Comparison of ENCODE assay signal across 15 cellular contexts in genomic region chr16:87174061-87174460, GRCh38.
DNase-seq lines count a peak whose midpoint lies in the region; ATAC-seq and TF ChIP-seq lines count a peak whose summit lies in the region.
"Had no signal": no experiment of that assay in that cellular context is flagged by ENCODE, and none has a peak within 500 bp of the region (broad histone marks: within the 10 kb centered on the region; RNA-seq: fewer than 3 reads in every experiment).

No MANE protein-coding gene starts in this region.

- POLR2A ChIA-PET in IMR-90 (lab: Charles Lee; ENCODE audit: unreplicated experiment), result no interaction called here

- peaks cover under 1% of the 10 kb centered on the region; the same call in 1 of the 2 replicates for H3K9me1 ChIP-seq in IMR-90 (ENCODE audit: insufficient read depth, low read length)

- peak overlapping the region; percentile 39 for H2AK9ac ChIP-seq in IMR-90 (replicated peaks; ENCODE audit: low read depth, low read length, poor library complexity)

- H2BK5ac ChIP-seq in IMR-90 (ENCODE audit: low read depth, low read length, poor library complexity, severe bottlenecking), result no peak overlapping the region
- H2BK5ac ChIP-seq in trophoblast cell (ENCODE audit: low read depth, low read length, poor library complexity), result no peak overlapping the region

- no peak for TF ChIP-seq CTCF in IMR-90 (conservative IDR thresholded peaks at IDR 0.05; ENCODE audit: low read depth, low read length)
- TF ChIP-seq CTCF in nephron progenitor cell (IDR thresholded peaks at IDR 0.05), result no peak
- no peak for TF ChIP-seq CTCF in suprapubic skin (IDR thresholded peaks at IDR 0.05)
- TF ChIP-seq CTCF in ascending aorta (IDR thresholded peaks at IDR 0.05), result no peak

- H3K4me3 ChIP-seq in IMR-90 (ENCODE audit: insufficient read depth, low read depth, low read length), result no peak overlapping the region
- H3K4me3 ChIP-seq in trophoblast cell (ENCODE audit: low read depth, low read length), result no peak overlapping the region
- H3K4me3 ChIP-seq in suprapubic skin, result no peak overlapping the region
- no peak overlapping the region for H3K4me3 ChIP-seq in ascending aorta
- H3K4me3 ChIP-seq: HAP-1 had no signal

- dilution Hi-C loops in IMR-90 (cut with HindIII; ENCODE audit: low sequenced_read_pairs, unreplicated experiment), result no loop called here

- H3K4me3 Mint-ChIP-seq in nephron progenitor cell, result no peak overlapping the region
- H3K4me3 Mint-ChIP-seq: HFFc6 had no signal

- ATAC-seq in IMR-90 (ENCODE audit: low read depth) (no peak), GM21786 (IDR thresholded peaks at IDR 0.05; ENCODE audit: unreplicated experiment) (no peak)

- no peak for TF ChIP-seq EP300 in suprapubic skin (IDR thresholded peaks at IDR 0.05)

- intact Hi-C loops in IMR-90 (cut with micrococcal nuclease), result no loop called here
- intact Hi-C loops in ascending aorta (cut with DNase I), result no loop called here

- in situ Hi-C loops in IMR-90 (cut with MboI; ENCODE audit: low sequenced_read_pairs), result no loop called here

- no TSS peak for BruUV-seq in IMR-90 (replicated peaks; lab: Mats Ljungman, UMichigan)

- H2BK120ac ChIP-seq in IMR-90 (ENCODE audit: low read depth, low read length), result no peak overlapping the region
- no peak overlapping the region for H2BK120ac ChIP-seq in trophoblast cell (ENCODE audit: insufficient read depth, low read length, poor library complexity)

- H3K4me2 ChIP-seq in IMR-90 (ENCODE audit: low read depth, low read length), result no peak overlapping the region
- no peak overlapping the region for H3K4me2 ChIP-seq in trophoblast cell (ENCODE audit: low read length)

- CTCF ChIA-PET in IMR-90 (lab: Yijun Ruan, JAX), result no interaction called here

- H2AK5ac ChIP-seq in IMR-90 (ENCODE audit: low read depth, low read length), result no peak overlapping the region
- H2AK5ac ChIP-seq in trophoblast cell (ENCODE audit: low read length), result peak overlapping the region; percentile 7

- H2BK20ac ChIP-seq in IMR-90 (ENCODE audit: low read depth, low read length), result no peak overlapping the region

- H3K27ac ChIP-seq in IMR-90 (ENCODE audit: insufficient read depth, low read length) (no peak overlapping the region), trophoblast cell (ENCODE audit: low read depth, low read length) (no peak overlapping the region), suprapubic skin (no peak overlapping the region), ascending aorta (no peak overlapping the region)

- no peak for TF ChIP-seq RAD21 in IMR-90 (IDR thresholded peaks at IDR 0.05; ENCODE audit: low read length)

- no peaks in the 10 kb centered on the region for H3K9me3 Mint-ChIP-seq in nephron progenitor cell
- H3K9me3 Mint-ChIP-seq: HFFc6 had no signal

- no peaks in the 10 kb centered on the region for H4K20me1 ChIP-seq in IMR-90 (ENCODE audit: insufficient read depth, low read length)

- H3K79me1 ChIP-seq in IMR-90 (ENCODE audit: low read depth in 1 of 2, low read length in 2 of 2), result no peaks in the 10 kb centered on the region
- H3K79me1 ChIP-seq in trophoblast cell (ENCODE audit: low read length), result peaks cover 3% of the 10 kb centered on the region

- H3K14ac ChIP-seq in IMR-90 (replicated peaks; ENCODE audit: low read depth, low read length) (no peak overlapping the region), trophoblast cell (ENCODE audit: low read length) (no peak overlapping the region)

- H3K27me3 Mint-ChIP-seq in nephron progenitor cell (ENCODE audit: low read depth, poor library complexity), result peaks cover 4% of the 10 kb centered on the region

- peak overlapping the region; percentile 61 for H3K27ac Mint-ChIP-seq in nephron progenitor cell
- H3K27ac Mint-ChIP-seq: HFFc6 had no signal

- H3K4me1 ChIP-seq in IMR-90 (ENCODE audit: control insufficient read depth, insufficient read depth, low read length) (peaks cover 4% of the 10 kb centered on the region; the same call in 1 of the 2 replicates), trophoblast cell (ENCODE audit: control insufficient read depth in 1 of 2, insufficient read depth in 2 of 2, low read length in 2 of 2) (peaks cover under 1 to 9% of the 10 kb centered on the region in 2 experiments), suprapubic skin (no peaks in the 10 kb centered on the region), ascending aorta (peaks cover 0 to 9% of the 10 kb centered on the region in 2 donors)
- H3K4me1 ChIP-seq: HAP-1 had no signal

- 85% methylated on average over 4 of the region's 5 CpGs; no CpG with 5 or more reads in 1 of the 2 experiments for WGBS in IMR-90 (ENCODE audit: extremely low coverage in 2 of 2, insufficient read length in 1 of 2), 2 experiments
- no CpG with 5 or more reads among the region's 5 CpGs for whole genome bisulfite sequencing in trophoblast cell (ENCODE audit: extremely low coverage, insufficient coverage, insufficient read length)
- 84% methylated on average over 5 of the region's 5 CpGs for WGBS in suprapubic skin

- H3K18ac ChIP-seq in IMR-90 (ENCODE audit: low read depth, low read length) (no peak overlapping the region), trophoblast cell (ENCODE audit: low read length) (no peak overlapping the region)

- peaks cover 15% of the 10 kb centered on the region for H3K27me3 ChIP-seq in IMR-90 (ENCODE audit: control insufficient read depth, insufficient read depth, low read length)
- no peaks in the 10 kb centered on the region for H3K27me3 ChIP-seq in trophoblast cell (ENCODE audit: insufficient read depth, low read length)
- H3K27me3 ChIP-seq in suprapubic skin, result peaks cover 11% of the 10 kb centered on the region
- no peaks in the 10 kb centered on the region for H3K27me3 ChIP-seq in ascending aorta

- no peak overlapping the region for H2AFZ ChIP-seq in IMR-90 (replicated peaks; ENCODE audit: low read length, poor library complexity)
- H2AFZ ChIP-seq in trophoblast cell (ENCODE audit: insufficient read depth, low read length, poor library complexity), result no peak overlapping the region

- H4K8ac ChIP-seq in IMR-90 (ENCODE audit: low read depth in 2 of 2, low read length in 2 of 2) (no peak overlapping the region), trophoblast cell (ENCODE audit: low read depth, low read length) (no peak overlapping the region)

- no peak overlapping the region for H2BK15ac ChIP-seq in IMR-90 (ENCODE audit: low read depth, low read length)

- H3K56ac ChIP-seq in IMR-90 (ENCODE audit: extremely low read depth, insufficient read depth, low read length), result no peak overlapping the region

- H3K36me3 ChIP-seq in IMR-90 (ENCODE audit: control insufficient read depth, insufficient read depth, low read length) (no peaks in the 10 kb centered on the region), trophoblast cell (ENCODE audit: control insufficient read depth in 1 of 2, insufficient read depth in 2 of 2, low read length in 2 of 2) (no peaks in the 10 kb centered on the region), suprapubic skin (no peaks in the 10 kb centered on the region), ascending aorta (no peaks in the 10 kb centered on the region)
- H3K36me3 ChIP-seq: HAP-1 had no signal

- TF ChIP-seq POLR2A in IMR-90 (IDR thresholded peaks at IDR 0.05; ENCODE audit: low read depth, low read length), result no peak
- no peak for TF ChIP-seq POLR2A in suprapubic skin (IDR thresholded peaks at IDR 0.05)

- DNase-seq in IMR-90 (no peak), nephron progenitor cell (no peak), trophoblast cell (no peak), suprapubic skin (ENCODE audit: low spot score in 2 of 2) (no peak), ascending aorta (ENCODE audit: low spot score in 2 of 2) (no peak)
- DNase-seq: C1 segment of cervical spinal cord; Calu3; CD4-positive, alpha-beta memory T cell; COR-L47; DMS53; DMS79 treated with DMSO at 0.1 percent for 48 hours; GF-D8; HFFc6 had no signal

- H3K36me3 Mint-ChIP-seq in nephron progenitor cell (ENCODE audit: low read depth), result no peaks in the 10 kb centered on the region
- H3K36me3 Mint-ChIP-seq: CD4-positive, alpha-beta memory T cell had no signal

- H3K4ac ChIP-seq in IMR-90 (ENCODE audit: low read depth, low read length), result no peak overlapping the region
- no peak overlapping the region for H3K4ac ChIP-seq in trophoblast cell (ENCODE audit: low read depth, low read length)

- no peak overlapping the region for H2BK12ac ChIP-seq in trophoblast cell (ENCODE audit: low read length)

- H4K91ac ChIP-seq in IMR-90 (ENCODE audit: insufficient read depth, low read depth, low read length) (no peak overlapping the region), trophoblast cell (ENCODE audit: low read depth, low read length) (no peak overlapping the region)

- H4K12ac ChIP-seq in trophoblast cell (ENCODE audit: low read depth, low read length), result no peak overlapping the region

- H4K5ac ChIP-seq in IMR-90 (ENCODE audit: low read depth, low read length), result no peak overlapping the region

- H3K4me1 Mint-ChIP-seq in nephron progenitor cell, result peaks cover 48% of the 10 kb centered on the region
- H3K4me1 Mint-ChIP-seq: CD4-positive, alpha-beta memory T cell had no signal

- H3K9me3 ChIP-seq in IMR-90 (ENCODE audit: control insufficient read depth, insufficient read depth, low read length) (peaks cover 5% of the 10 kb centered on the region), trophoblast cell (ENCODE audit: insufficient read depth, low read depth, low read length) (peaks cover 6% of the 10 kb centered on the region), suprapubic skin (no peaks in the 10 kb centered on the region), ascending aorta (no peaks in the 10 kb centered on the region)
- H3K9me3 ChIP-seq: HAP-1 had no signal

- no peaks in the 10 kb centered on the region for H3K79me2 ChIP-seq in trophoblast cell (ENCODE audit: control insufficient read depth, insufficient read depth, low read length, poor library complexity)

- no peak overlapping the region for H3K9ac ChIP-seq in IMR-90 (ENCODE audit: low read depth, low read length)
- H3K9ac ChIP-seq in trophoblast cell (ENCODE audit: low read length), result no peak overlapping the region

- H3K23ac ChIP-seq in IMR-90 (ENCODE audit: low read depth, low read length) (no peak overlapping the region), trophoblast cell (ENCODE audit: low read length) (no peak overlapping the region)

TF ChIP-seq in IMR-90, 13 proteins besides CTCF, POLR2A, EP300 and RAD21:
- TF ChIP-seq RCOR1 (IDR thresholded peaks at IDR 0.05; ENCODE audit: insufficient replicate concordance, low read length), result no peak
TF ChIP-seq in IMR-90: peak in this region for 0.
